34 cellular contexts compared by ENCODE assay signal in the genomic region with DNA sequence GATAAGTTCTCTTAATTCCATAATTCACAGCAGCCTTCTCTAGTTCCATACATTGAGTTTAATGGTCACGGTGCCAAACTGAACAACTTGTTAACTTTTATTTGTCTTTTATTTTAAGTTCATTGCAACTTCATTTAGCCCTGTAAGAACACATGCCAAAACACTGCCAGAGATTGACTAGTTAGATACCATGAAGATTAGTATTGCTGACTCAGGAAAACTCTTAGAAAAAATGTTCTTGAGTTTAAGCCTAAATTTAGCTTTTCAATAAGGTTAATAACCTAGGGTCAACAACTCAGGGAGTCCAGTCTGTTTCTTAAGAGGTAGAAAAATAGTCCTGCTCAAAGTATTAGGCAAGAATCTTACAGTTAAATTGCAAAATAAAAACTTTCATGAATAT. TPM values are rescaled to one million over a fixed set of nuclear protein-coding genes. Genes with fewer than 3 reads are reported as not detected.
"Had no signal": no experiment of that assay in that cellular context is flagged by ENCODE, and none has a peak within 500 bp of the region (broad histone marks: within the 10 kb centered on the region; RNA-seq: fewer than 3 reads in every experiment).

No MANE protein-coding gene starts in this region.

- H3K27me3 ChIP-seq: colonic mucosa, esophagus squamous epithelium, heart right ventricle, left lung had no signal

- H3K4me1 ChIP-seq: colonic mucosa, esophagus squamous epithelium, gastrocnemius medialis, heart right ventricle, left lung, lower lobe of right lung had no signal

- H3K27ac ChIP-seq: colonic mucosa, epithelial cell of prostate, esophagus squamous epithelium, gastrocnemius medialis, heart right ventricle, left lung, lower lobe of right lung had no signal

- H3K4me3 ChIP-seq: colonic mucosa, esophagus squamous epithelium, gastrocnemius medialis, heart right ventricle, left lung, lower lobe of right lung, mucosa of descending colon had no signal

- DNase-seq: colonic mucosa; cortex of kidney; effector CD8-positive, alpha-beta T cell; effector memory CD8-positive, alpha-beta T cell; endodermal cell; erythroblast; esophagus squamous epithelium; foreskin fibroblast; foreskin melanocyte; gastrocnemius medialis; glutamatergic neuron; head of caudate nucleus; heart right ventricle; hippocampal formation; left cardiac atrium; left lung; left ventricle myocardium superior; lower lobe of right lung; mesenchymal stem cell; mucosa of descending colon; naive B cell had no signal

- FAIRE-seq: endometrium, islet of Langerhans, keratinocyte had no signal

- H3K9me3 ChIP-seq: colonic mucosa, esophagus squamous epithelium, gastrocnemius medialis, heart right ventricle, left lung, lower lobe of right lung, mucosa of descending colon had no signal

- ATAC-seq: effector memory CD8-positive, alpha-beta T cell; esophagus mucosa; gastrocnemius medialis; heart right ventricle; left cardiac atrium; left lung; left ventricle myocardium superior; lower lobe of right lung; mucosa of descending colon had no signal

- H3K36me3 ChIP-seq: colonic mucosa, esophagus squamous epithelium, gastrocnemius medialis, heart right ventricle, left lung, lower lobe of right lung had no signal

RNA-seq across cellular contexts. Expression of a gene that starts 25.7 kb away (rescaled TPM):
- total RNA-seq: colonic mucosa, dermis microvascular lymphatic vessel endothelial cell, endodermal cell, esophagus mucosa, esophagus squamous epithelium, gastrocnemius medialis, glomerular endothelial cell, heart right ventricle, kidney epithelial cell, left cardiac atrium, left lung, left ventricle myocardium superior, lower leg skin, lower lobe of right lung, lung microvascular endothelial cell, mesenteric fat pad, mesothelial cell of epicardium, mucosa of descending colon, myocyte had no signal
- polyA plus RNA-seq: heart right ventricle, keratinocyte had no signal

RNA-seq across cellular contexts. Expression of a gene that starts 59.0 kb away (rescaled TPM):
- polyA plus RNA-seq: keratinocyte had no signal
